ENCODE assay signal across 1 cellular context in the genomic region with DNA sequence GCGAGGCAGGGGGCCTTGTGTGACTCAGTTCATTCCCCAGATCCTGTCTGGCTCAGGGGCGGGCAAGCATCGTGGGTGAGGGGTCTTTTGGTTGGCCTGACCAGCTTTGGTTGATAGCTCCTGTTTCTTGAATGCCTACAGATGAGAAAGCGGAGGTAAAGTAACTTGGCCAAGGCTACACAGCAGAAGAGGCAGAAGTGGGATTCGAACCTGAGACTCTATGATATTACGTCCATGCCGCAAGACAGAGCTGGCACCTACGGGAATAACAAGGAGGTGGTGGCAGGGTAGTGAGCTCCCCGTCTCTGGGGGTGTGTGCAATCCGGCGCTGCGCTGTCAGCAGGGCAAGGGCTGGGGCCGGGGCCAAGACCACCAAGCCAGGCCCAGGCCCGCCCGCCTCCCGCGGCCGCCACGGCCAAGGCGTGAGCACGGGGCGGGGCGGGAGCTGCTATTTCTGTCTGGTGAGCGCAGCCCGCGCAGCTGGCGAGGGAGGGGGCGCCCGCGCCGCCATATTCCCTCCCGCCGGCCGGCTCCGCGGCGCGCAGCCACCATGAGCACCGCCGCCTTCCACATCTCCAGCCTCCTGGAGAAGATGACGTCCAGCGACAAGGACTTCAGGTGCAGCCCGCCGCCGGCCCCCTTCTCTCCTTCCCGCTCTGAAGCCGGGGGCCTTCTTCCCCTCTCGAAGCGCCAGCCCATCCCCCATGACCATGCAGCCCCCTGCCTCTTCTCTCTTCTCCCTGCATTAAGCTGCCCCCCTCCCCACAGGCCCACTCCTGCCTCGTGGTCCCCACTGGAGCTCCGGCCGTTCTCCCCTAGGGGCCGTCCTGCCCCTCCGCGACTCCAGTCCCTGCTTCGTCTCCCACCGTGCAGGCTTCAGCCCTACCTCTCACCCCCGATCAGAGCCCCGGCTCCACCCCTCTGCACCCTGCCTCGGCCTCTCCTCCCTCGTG.
TF ChIP-seq lines count a peak whose summit lies in the region.

A gene (plus strand): TSS at position 510 of the 953 bp plus-strand sequence. CDS start 41 bp downstream, at position 551.

TF ChIP-seq in HEK293, 187 proteins besides CTCF, POLR2A, EP300 and RAD21 (continued from another document and continues in another):
- TF ChIP-seq, protein P1, sequence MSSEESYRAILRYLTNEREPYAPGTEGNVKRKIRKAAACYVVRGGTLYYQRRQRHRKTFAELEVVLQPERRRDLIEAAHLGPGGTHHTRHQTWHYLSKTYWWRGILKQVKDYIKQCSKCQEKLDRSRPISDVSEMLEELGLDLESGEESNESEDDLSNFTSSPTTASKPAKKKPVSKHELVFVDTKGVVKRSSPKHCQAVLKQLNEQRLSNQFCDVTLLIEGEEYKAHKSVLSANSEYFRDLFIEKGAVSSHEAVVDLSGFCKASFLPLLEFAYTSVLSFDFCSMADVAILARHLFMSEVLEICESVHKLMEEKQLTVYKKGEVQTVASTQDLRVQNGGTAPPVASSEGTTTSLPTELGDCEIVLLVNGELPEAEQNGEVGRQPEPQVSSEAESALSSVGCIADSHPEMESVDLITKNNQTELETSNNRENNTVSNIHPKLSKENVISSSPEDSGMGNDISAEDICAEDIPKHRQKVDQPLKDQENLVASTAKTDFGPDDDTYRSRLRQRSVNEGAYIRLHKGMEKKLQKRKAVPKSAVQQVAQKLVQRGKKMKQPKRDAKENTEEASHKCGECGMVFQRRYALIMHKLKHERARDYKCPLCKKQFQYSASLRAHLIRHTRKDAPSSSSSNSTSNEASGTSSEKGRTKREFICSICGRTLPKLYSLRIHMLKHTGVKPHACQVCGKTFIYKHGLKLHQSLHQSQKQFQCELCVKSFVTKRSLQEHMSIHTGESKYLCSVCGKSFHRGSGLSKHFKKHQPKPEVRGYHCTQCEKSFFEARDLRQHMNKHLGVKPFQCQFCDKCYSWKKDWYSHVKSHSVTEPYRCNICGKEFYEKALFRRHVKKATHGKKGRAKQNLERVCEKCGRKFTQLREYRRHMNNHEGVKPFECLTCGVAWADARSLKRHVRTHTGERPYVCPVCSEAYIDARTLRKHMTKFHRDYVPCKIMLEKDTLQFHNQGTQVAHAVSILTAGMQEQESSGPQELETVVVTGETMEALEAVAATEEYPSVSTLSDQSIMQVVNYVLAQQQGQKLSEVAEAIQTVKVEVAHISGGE (tag by site-specific recombination; conservative IDR thresholded peaks at IDR 0.05; ENCODE audit: low read depth): no peak
- no peak for TF ChIP-seq ZFP3 (tag by site-specific recombination; IDR thresholded peaks at IDR 0.05; ENCODE audit: low read depth)
- no peak for TF ChIP-seq ZNF48 (tag by site-specific recombination; IDR thresholded peaks at IDR 0.05)
- no peak for TF ChIP-seq ZNF302 (tag by site-specific recombination; IDR thresholded peaks at IDR 0.05; ENCODE audit: low read depth)
- peak; percentile 39; the same call in 1 of the 2 replicates for TF ChIP-seq ZBTB8A (tag by site-specific recombination; IDR thresholded peaks at IDR 0.05)
- TF ChIP-seq MZF1 (tag by site-specific recombination; IDR thresholded peaks at IDR 0.05; ENCODE audit: borderline replicate concordance): no peak
- no peak; the same call in 1 of the 2 replicates for TF ChIP-seq KLF8 (tag by site-specific recombination; IDR thresholded peaks at IDR 0.05)
- 0 out of 2 replicates have a peak, but pooled peaks have one; percentile 61 for TF ChIP-seq KLF7 (tag by site-specific recombination; IDR thresholded peaks at IDR 0.05; ENCODE audit: borderline replicate concordance)
- no peak for TF ChIP-seq ZNF555 (tag by site-specific recombination; conservative IDR thresholded peaks at IDR 0.05)
- TF ChIP-seq, protein P2, sequence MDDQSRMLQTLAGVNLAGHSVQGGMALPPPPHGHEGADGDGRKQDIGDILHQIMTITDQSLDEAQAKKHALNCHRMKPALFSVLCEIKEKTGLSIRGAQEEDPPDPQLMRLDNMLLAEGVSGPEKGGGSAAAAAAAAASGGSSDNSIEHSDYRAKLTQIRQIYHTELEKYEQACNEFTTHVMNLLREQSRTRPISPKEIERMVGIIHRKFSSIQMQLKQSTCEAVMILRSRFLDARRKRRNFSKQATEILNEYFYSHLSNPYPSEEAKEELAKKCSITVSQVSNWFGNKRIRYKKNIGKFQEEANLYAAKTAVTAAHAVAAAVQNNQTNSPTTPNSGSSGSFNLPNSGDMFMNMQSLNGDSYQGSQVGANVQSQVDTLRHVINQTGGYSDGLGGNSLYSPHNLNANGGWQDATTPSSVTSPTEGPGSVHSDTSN (CRISPR knock-in tag; IDR thresholded peaks at IDR 0.05): no peak
- no peak for TF ChIP-seq ZNF549 (tag by site-specific recombination; IDR thresholded peaks at IDR 0.05)
- TF ChIP-seq OSR2 (tag by site-specific recombination; IDR thresholded peaks at IDR 0.05): peak; percentile 61
- peak; percentile 55; the same call in 1 of the 2 replicates for TF ChIP-seq ZNF629 (tag by site-specific recombination; IDR thresholded peaks at IDR 0.05)
- TF ChIP-seq ZNF221 (tag by site-specific recombination; IDR thresholded peaks at IDR 0.05; ENCODE audit: borderline replicate concordance): no peak
- no peak for TF ChIP-seq ZNF654 (tag by site-specific recombination; IDR thresholded peaks at IDR 0.05; ENCODE audit: low read depth)
- TF ChIP-seq ZNF624 (tag by site-specific recombination; IDR thresholded peaks at IDR 0.05): no peak
- no peak for TF ChIP-seq ZNF169 (tag by site-specific recombination; IDR thresholded peaks at IDR 0.05)
- TF ChIP-seq, protein P3, sequence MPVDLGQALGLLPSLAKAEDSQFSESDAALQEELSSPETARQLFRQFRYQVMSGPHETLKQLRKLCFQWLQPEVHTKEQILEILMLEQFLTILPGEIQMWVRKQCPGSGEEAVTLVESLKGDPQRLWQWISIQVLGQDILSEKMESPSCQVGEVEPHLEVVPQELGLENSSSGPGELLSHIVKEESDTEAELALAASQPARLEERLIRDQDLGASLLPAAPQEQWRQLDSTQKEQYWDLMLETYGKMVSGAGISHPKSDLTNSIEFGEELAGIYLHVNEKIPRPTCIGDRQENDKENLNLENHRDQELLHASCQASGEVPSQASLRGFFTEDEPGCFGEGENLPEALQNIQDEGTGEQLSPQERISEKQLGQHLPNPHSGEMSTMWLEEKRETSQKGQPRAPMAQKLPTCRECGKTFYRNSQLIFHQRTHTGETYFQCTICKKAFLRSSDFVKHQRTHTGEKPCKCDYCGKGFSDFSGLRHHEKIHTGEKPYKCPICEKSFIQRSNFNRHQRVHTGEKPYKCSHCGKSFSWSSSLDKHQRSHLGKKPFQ (tag by site-specific recombination; IDR thresholded peaks at IDR 0.05): no peak
- no peak for TF ChIP-seq ZNF558 (tag by site-specific recombination; IDR thresholded peaks at IDR 0.05)
- no peak for TF ChIP-seq ZNF544 (tag by site-specific recombination; IDR thresholded peaks at IDR 0.05)
- TF ChIP-seq SP7 (tag by site-specific recombination; IDR thresholded peaks at IDR 0.05): peak; percentile 45; the same call in 1 of the 2 replicates
- TF ChIP-seq, protein P4, sequence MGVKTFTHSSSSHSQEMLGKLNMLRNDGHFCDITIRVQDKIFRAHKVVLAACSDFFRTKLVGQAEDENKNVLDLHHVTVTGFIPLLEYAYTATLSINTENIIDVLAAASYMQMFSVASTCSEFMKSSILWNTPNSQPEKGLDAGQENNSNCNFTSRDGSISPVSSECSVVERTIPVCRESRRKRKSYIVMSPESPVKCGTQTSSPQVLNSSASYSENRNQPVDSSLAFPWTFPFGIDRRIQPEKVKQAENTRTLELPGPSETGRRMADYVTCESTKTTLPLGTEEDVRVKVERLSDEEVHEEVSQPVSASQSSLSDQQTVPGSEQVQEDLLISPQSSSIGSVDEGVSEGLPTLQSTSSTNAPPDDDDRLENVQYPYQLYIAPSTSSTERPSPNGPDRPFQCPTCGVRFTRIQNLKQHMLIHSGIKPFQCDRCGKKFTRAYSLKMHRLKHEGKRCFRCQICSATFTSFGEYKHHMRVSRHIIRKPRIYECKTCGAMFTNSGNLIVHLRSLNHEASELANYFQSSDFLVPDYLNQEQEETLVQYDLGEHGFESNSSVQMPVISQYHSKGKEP (tag by site-specific recombination; IDR thresholded peaks at IDR 0.05): 0 out of 2 replicates have a peak, but pooled peaks have one; percentile 24
- TF ChIP-seq KLF1 (tag by site-specific recombination; IDR thresholded peaks at IDR 0.05): peak; percentile 49
- peak; percentile 85 for TF ChIP-seq ZNF600 (tag by site-specific recombination; IDR thresholded peaks at IDR 0.05)
- peak; percentile 75 for TF ChIP-seq ZXDB (tag by site-specific recombination; IDR thresholded peaks at IDR 0.05)
- no peak for TF ChIP-seq ZNF114 (tag by site-specific recombination; IDR thresholded peaks at IDR 0.05)
- TF ChIP-seq, protein P5, sequence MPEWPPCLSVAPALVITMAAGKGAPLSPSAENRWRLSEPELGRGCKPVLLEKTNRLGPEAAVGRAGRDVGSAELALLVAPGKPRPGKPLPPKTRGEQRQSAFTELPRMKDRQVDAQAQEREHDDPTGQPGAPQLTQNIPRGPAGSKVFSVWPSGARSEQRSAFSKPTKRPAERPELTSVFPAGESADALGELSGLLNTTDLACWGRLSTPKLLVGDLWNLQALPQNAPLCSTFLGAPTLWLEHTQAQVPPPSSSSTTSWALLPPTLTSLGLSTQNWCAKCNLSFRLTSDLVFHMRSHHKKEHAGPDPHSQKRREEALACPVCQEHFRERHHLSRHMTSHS (tag by site-specific recombination; IDR thresholded peaks at IDR 0.05): no peak
- peak; percentile 71 for TF ChIP-seq ZBTB7A (tag by site-specific recombination; IDR thresholded peaks at IDR 0.05; ENCODE audit: low read depth)
- TF ChIP-seq ZNF423 (tag by site-specific recombination; IDR thresholded peaks at IDR 0.05): peak; percentile 39; the same call in 1 of the 2 replicates
- TF ChIP-seq, protein P6, sequence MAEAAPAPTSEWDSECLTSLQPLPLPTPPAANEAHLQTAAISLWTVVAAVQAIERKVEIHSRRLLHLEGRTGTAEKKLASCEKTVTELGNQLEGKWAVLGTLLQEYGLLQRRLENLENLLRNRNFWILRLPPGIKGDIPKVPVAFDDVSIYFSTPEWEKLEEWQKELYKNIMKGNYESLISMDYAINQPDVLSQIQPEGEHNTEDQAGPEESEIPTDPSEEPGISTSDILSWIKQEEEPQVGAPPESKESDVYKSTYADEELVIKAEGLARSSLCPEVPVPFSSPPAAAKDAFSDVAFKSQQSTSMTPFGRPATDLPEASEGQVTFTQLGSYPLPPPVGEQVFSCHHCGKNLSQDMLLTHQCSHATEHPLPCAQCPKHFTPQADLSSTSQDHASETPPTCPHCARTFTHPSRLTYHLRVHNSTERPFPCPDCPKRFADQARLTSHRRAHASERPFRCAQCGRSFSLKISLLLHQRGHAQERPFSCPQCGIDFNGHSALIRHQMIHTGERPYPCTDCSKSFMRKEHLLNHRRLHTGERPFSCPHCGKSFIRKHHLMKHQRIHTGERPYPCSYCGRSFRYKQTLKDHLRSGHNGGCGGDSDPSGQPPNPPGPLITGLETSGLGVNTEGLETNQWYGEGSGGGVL (tag by site-specific recombination; IDR thresholded peaks at IDR 0.05): peak; percentile 80
- no peak for TF ChIP-seq BCL11B (tag by site-specific recombination; IDR thresholded peaks at IDR 0.05; ENCODE audit: low read depth)
- TF ChIP-seq SALL2 (tag by site-specific recombination; IDR thresholded peaks at IDR 0.05; ENCODE audit: borderline replicate concordance): no peak
- TF ChIP-seq, protein P7, sequence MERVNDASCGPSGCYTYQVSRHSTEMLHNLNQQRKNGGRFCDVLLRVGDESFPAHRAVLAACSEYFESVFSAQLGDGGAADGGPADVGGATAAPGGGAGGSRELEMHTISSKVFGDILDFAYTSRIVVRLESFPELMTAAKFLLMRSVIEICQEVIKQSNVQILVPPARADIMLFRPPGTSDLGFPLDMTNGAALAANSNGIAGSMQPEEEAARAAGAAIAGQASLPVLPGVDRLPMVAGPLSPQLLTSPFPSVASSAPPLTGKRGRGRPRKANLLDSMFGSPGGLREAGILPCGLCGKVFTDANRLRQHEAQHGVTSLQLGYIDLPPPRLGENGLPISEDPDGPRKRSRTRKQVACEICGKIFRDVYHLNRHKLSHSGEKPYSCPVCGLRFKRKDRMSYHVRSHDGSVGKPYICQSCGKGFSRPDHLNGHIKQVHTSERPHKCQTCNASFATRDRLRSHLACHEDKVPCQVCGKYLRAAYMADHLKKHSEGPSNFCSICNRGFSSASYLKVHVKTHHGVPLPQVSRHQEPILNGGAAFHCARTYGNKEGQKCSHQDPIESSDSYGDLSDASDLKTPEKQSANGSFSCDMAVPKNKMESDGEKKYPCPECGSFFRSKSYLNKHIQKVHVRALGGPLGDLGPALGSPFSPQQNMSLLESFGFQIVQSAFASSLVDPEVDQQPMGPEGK (tag by site-specific recombination; IDR thresholded peaks at IDR 0.05): peak; percentile 89
- TF ChIP-seq, protein P8, sequence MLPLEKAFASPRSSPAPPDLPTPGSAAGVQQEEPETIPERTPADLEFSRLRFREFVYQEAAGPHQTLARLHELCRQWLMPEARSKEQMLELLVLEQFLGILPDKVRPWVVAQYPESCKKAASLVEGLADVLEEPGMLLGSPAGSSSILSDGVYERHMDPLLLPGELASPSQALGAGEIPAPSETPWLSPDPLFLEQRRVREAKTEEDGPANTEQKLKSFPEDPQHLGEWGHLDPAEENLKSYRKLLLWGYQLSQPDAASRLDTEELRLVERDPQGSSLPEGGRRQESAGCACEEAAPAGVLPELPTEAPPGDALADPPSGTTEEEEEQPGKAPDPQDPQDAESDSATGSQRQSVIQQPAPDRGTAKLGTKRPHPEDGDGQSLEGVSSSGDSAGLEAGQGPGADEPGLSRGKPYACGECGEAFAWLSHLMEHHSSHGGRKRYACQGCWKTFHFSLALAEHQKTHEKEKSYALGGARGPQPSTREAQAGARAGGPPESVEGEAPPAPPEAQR (tag by site-specific recombination; IDR thresholded peaks at IDR 0.05): no peak
- no peak for TF ChIP-seq ZNF248 (tag by site-specific recombination; IDR thresholded peaks at IDR 0.05)
- 0 out of 2 replicates have a peak, but pooled peaks have one; percentile 13 for TF ChIP-seq ZFP69B (tag by site-specific recombination; IDR thresholded peaks at IDR 0.05)
- TF ChIP-seq, protein P9, sequence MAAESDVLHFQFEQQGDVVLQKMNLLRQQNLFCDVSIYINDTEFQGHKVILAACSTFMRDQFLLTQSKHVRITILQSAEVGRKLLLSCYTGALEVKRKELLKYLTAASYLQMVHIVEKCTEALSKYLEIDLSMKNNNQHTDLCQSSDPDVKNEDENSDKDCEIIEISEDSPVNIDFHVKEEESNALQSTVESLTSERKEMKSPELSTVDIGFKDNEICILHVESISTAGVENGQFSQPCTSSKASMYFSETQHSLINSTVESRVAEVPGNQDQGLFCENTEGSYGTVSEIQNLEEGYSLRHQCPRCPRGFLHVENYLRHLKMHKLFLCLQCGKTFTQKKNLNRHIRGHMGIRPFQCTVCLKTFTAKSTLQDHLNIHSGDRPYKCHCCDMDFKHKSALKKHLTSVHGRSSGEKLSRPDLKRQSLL (tag by site-specific recombination; IDR thresholded peaks at IDR 0.05): no peak
- TF ChIP-seq, protein P10, sequence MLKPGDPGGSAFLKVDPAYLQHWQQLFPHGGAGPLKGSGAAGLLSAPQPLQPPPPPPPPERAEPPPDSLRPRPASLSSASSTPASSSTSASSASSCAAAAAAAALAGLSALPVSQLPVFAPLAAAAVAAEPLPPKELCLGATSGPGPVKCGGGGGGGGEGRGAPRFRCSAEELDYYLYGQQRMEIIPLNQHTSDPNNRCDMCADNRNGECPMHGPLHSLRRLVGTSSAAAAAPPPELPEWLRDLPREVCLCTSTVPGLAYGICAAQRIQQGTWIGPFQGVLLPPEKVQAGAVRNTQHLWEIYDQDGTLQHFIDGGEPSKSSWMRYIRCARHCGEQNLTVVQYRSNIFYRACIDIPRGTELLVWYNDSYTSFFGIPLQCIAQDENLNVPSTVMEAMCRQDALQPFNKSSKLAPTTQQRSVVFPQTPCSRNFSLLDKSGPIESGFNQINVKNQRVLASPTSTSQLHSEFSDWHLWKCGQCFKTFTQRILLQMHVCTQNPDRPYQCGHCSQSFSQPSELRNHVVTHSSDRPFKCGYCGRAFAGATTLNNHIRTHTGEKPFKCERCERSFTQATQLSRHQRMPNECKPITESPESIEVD (tag by site-specific recombination; IDR thresholded peaks at IDR 0.05): no peak
- TF ChIP-seq ZSCAN16 (tag by site-specific recombination; IDR thresholded peaks at IDR 0.05): no peak
